Comparison of ENCODE assay signal across 8 cellular contexts in genomic region chr1:75783920-75784319, GRCh38. TPM values are rescaled to one million over a fixed set of nuclear protein-coding genes. Genes with fewer than 3 reads are reported as not detected.
DNase-seq lines count a peak whose midpoint lies in the region; ATAC-seq and TF ChIP-seq lines count a peak whose summit lies in the region.
"Not testable (repeated sequence)": the region's sequence is repeated elsewhere in the genome, so short reads cannot be mapped to it uniquely, and the experiment has no call there.

No MANE protein-coding gene starts in this region.

- not testable (repeated sequence) for H4K20me1 ChIP-seq in OCI-LY1 (ENCODE audit: insufficient read depth, low read length)

- not testable (repeated sequence) for ATAC-seq in activated CD4-positive, alpha-beta T cell treated with anti-CD3 and anti-CD28 coated beads for 36 hours; natural killer cell

- POLR2A ChIA-PET in CD8-positive, alpha-beta memory T cell (lab: Charles Lee); activated CD4-positive, alpha-beta T cell treated with anti-CD3 and anti-CD28 coated beads for 36 hours (lab: Charles Lee): not testable (repeated sequence)

- H3K79me2 ChIP-seq in OCI-LY1 (ENCODE audit: insufficient read depth, low read length): peaks cover 29% of the 10 kb centered on the region

- peak overlapping the region in 7 of 8 donors; percentile 5 to 99 (median 92) for H3K27ac Mint-ChIP-seq in CD8-positive, alpha-beta memory T cell
- H3K27ac Mint-ChIP-seq in IgD-negative memory B cell: peak overlapping the region; percentile 89 to 97 (median 92)
- peak overlapping the region; percentile 38 for H3K27ac Mint-ChIP-seq in activated CD4-positive, alpha-beta T cell treated with anti-CD3 and anti-CD28 coated beads for 36 hours
- peak overlapping the region; percentile 76 for H3K27ac Mint-ChIP-seq in activated T-helper 1 cell treated with anti-CD3 and anti-CD28 coated beads, Interleukin-12 subunit alpha, Interleukin-12 subunit beta, Interleukin-2, Interleukin-4 antibody, amounts not matched to agents 30 ng/mL and 10 ng/mL and 1 ng/mL, durations not matched to agents 14 hours and 24 hours and 36 hours
- H3K27ac Mint-ChIP-seq in brain; stimulated activated naive CD8-positive, alpha-beta T cell treated with anti-CD3 and anti-CD28 coated beads, Interleukin-15, Interleukin-2, amounts not matched to agents 100 ng/mL and 50 ng/mL, for 24 hours: not testable (repeated sequence)
- H3K27ac Mint-ChIP-seq in natural killer cell: peak overlapping the region; percentile 95 to 96

- H3K4me1 Mint-ChIP-seq in CD8-positive, alpha-beta memory T cell: peaks cover 40 to 53% (median 46%) of the 10 kb centered on the region in 3 donors
- peaks cover 27 to 35% (median 29%) of the 10 kb centered on the region in 3 donors for H3K4me1 Mint-ChIP-seq in IgD-negative memory B cell
- H3K4me1 Mint-ChIP-seq in activated CD4-positive, alpha-beta T cell treated with anti-CD3 and anti-CD28 coated beads for 36 hours: not testable (repeated sequence)
- H3K4me1 Mint-ChIP-seq in activated T-helper 1 cell treated with anti-CD3 and anti-CD28 coated beads, Interleukin-12 subunit alpha, Interleukin-12 subunit beta, Interleukin-2, Interleukin-4 antibody, amounts not matched to agents 30 ng/mL and 10 ng/mL and 1 ng/mL, durations not matched to agents 14 hours and 24 hours and 36 hours (ENCODE audit: low read depth): peaks cover 23% of the 10 kb centered on the region
- H3K4me1 Mint-ChIP-seq in brain: peaks cover 26% of the 10 kb centered on the region
- peaks cover 49 to 50% of the 10 kb centered on the region in 2 donors for H3K4me1 Mint-ChIP-seq in natural killer cell
- H3K4me1 Mint-ChIP-seq in stimulated activated naive CD8-positive, alpha-beta T cell treated with anti-CD3 and anti-CD28 coated beads, Interleukin-15, Interleukin-2, amounts not matched to agents 100 ng/mL and 50 ng/mL, for 24 hours (ENCODE audit: low read depth): peaks cover 23% of the 10 kb centered on the region

- H3K27me3 ChIP-seq in CD8-positive, alpha-beta memory T cell (ENCODE audit: insufficient read depth, low read length, poor library complexity, severe bottlenecking); OCI-LY1 (ENCODE audit: insufficient read depth, low read length): not testable (repeated sequence)

- peak overlapping the region; percentile 93; the same call in 1 of the 2 replicates for H3K9ac ChIP-seq in OCI-LY1 (ENCODE audit: low read length)

- intact Hi-C loops in activated CD4-positive, alpha-beta T cell treated with anti-CD3 and anti-CD28 coated beads for 36 hours (cut with DNase I, micrococcal nuclease): loop anchor here in 1 of 2 experiments (10.0 kb wide), 2 partner anchors 1019 to 1049 kb away; partner anchors contain the start of genes CRYZ and TYW3
- intact Hi-C loops in activated T-helper 1 cell treated with anti-CD3 and anti-CD28 coated beads, Interleukin-12 subunit alpha, Interleukin-12 subunit beta, Interleukin-2, Interleukin-4 antibody, amounts not matched to agents 30 ng/mL and 10 ng/mL and 1 ng/mL, durations not matched to agents 14 hours and 24 hours and 36 hours (cut with micrococcal nuclease): loop anchor here (10.0 kb wide), 1 partner anchor 1049 kb away; the partner anchor contains the start of genes CRYZ and TYW3
- intact Hi-C loops in natural killer cell (cut with micrococcal nuclease): loop anchor here (1.0 kb wide), 1 partner anchor 57 kb away; no protein-coding TSS in a partner anchor

- not testable (repeated sequence) for DNase-seq in CD8-positive, alpha-beta memory T cell; activated CD4-positive, alpha-beta T cell treated with anti-CD3 and anti-CD28 coated beads for 36 hours; activated T-helper 1 cell treated with anti-CD3 and anti-CD28 coated beads, Interleukin-12 subunit alpha, Interleukin-12 subunit beta, Interleukin-2, Interleukin-4 antibody, amounts not matched to agents 30 ng/mL and 10 ng/mL and 1 ng/mL, durations not matched to agents 14 hours and 24 hours and 36 hours (ENCODE audit: low spot score); natural killer cell

- not testable (repeated sequence) for H3K9me3 Mint-ChIP-seq in CD8-positive, alpha-beta memory T cell; IgD-negative memory B cell; activated CD4-positive, alpha-beta T cell treated with anti-CD3 and anti-CD28 coated beads for 36 hours (ENCODE audit: low read depth); activated T-helper 1 cell treated with anti-CD3 and anti-CD28 coated beads, Interleukin-12 subunit alpha, Interleukin-12 subunit beta, Interleukin-2, Interleukin-4 antibody, amounts not matched to agents 30 ng/mL and 10 ng/mL and 1 ng/mL, durations not matched to agents 14 hours and 24 hours and 36 hours; natural killer cell; stimulated activated naive CD8-positive, alpha-beta T cell treated with anti-CD3 and anti-CD28 coated beads, Interleukin-15, Interleukin-2, amounts not matched to agents 100 ng/mL and 50 ng/mL, for 24 hours
- H3K9me3 Mint-ChIP-seq in brain: peaks cover 12 to 17% (median 13%) of the 10 kb centered on the region in 5 experiments

- H3K4me3 Mint-ChIP-seq in CD8-positive, alpha-beta memory T cell: peak overlapping the region; percentile 38 to 98 (median 69)
- H3K4me3 Mint-ChIP-seq in IgD-negative memory B cell (peak overlapping the region; percentile 72 to 99 (median 98)), brain (peak overlapping the region; percentile 52 to 73 (median 53)), natural killer cell (peak overlapping the region; percentile 54)
- H3K4me3 Mint-ChIP-seq in activated CD4-positive, alpha-beta T cell treated with anti-CD3 and anti-CD28 coated beads for 36 hours: peak overlapping the region; percentile 22
- H3K4me3 Mint-ChIP-seq in activated T-helper 1 cell treated with anti-CD3 and anti-CD28 coated beads, Interleukin-12 subunit alpha, Interleukin-12 subunit beta, Interleukin-2, Interleukin-4 antibody, amounts not matched to agents 30 ng/mL and 10 ng/mL and 1 ng/mL, durations not matched to agents 14 hours and 24 hours and 36 hours: not testable (repeated sequence)
- peak overlapping the region; percentile 10 for H3K4me3 Mint-ChIP-seq in stimulated activated naive CD8-positive, alpha-beta T cell treated with anti-CD3 and anti-CD28 coated beads, Interleukin-15, Interleukin-2, amounts not matched to agents 100 ng/mL and 50 ng/mL, for 24 hours

- H3K4me2 ChIP-seq in OCI-LY1 (ENCODE audit: low read length): peak overlapping the region; percentile 94

- not testable (repeated sequence) for H3K9me3 ChIP-seq in CD8-positive, alpha-beta memory T cell (ENCODE audit: low read length); OCI-LY1 (ENCODE audit: low read length)

- H3F3A ChIP-seq in OCI-LY1 (ENCODE audit: insufficient read depth, low read length): not testable (repeated sequence)

- H3K4me1 ChIP-seq in CD8-positive, alpha-beta memory T cell (ENCODE audit: insufficient read depth, low read length): peaks cover 30% of the 10 kb centered on the region
- peaks cover 35% of the 10 kb centered on the region for H3K4me1 ChIP-seq in OCI-LY1 (ENCODE audit: insufficient read depth, low read length, severe bottlenecking)

- peaks cover 1 to 24% (median 6%) of the 10 kb centered on the region in 3 donors for H3K36me3 Mint-ChIP-seq in CD8-positive, alpha-beta memory T cell
- H3K36me3 Mint-ChIP-seq in IgD-negative memory B cell, brain, natural killer cell: not testable (repeated sequence)
- peaks cover 31% of the 10 kb centered on the region for H3K36me3 Mint-ChIP-seq in activated CD4-positive, alpha-beta T cell treated with anti-CD3 and anti-CD28 coated beads for 36 hours (ENCODE audit: low read depth)
- H3K36me3 Mint-ChIP-seq in activated T-helper 1 cell treated with anti-CD3 and anti-CD28 coated beads, Interleukin-12 subunit alpha, Interleukin-12 subunit beta, Interleukin-2, Interleukin-4 antibody, amounts not matched to agents 30 ng/mL and 10 ng/mL and 1 ng/mL, durations not matched to agents 14 hours and 24 hours and 36 hours (ENCODE audit: low read depth): peaks cover 31% of the 10 kb centered on the region
- H3K36me3 Mint-ChIP-seq in stimulated activated naive CD8-positive, alpha-beta T cell treated with anti-CD3 and anti-CD28 coated beads, Interleukin-15, Interleukin-2, amounts not matched to agents 100 ng/mL and 50 ng/mL, for 24 hours (ENCODE audit: low read depth): peaks cover 35% of the 10 kb centered on the region

- TF ChIP-seq CTCF in OCI-LY1 (IDR thresholded peaks at IDR 0.05; ENCODE audit: low read length); brain (conservative IDR thresholded peaks at IDR 0.05); natural killer cell (IDR thresholded peaks at IDR 0.05): not testable (repeated sequence)

- H3K36me3 ChIP-seq in CD8-positive, alpha-beta memory T cell (ENCODE audit: insufficient read depth, low read length): not testable (repeated sequence)
- H3K36me3 ChIP-seq in OCI-LY1 (ENCODE audit: insufficient read depth, low read length): peaks cover 23% of the 10 kb centered on the region

- CTCF ChIA-PET in CD8-positive, alpha-beta memory T cell (lab: Charles Lee); activated CD4-positive, alpha-beta T cell treated with anti-CD3 and anti-CD28 coated beads for 36 hours (lab: Charles Lee): not testable (repeated sequence)

- not testable (repeated sequence) for H2AFZ ChIP-seq in OCI-LY1 (ENCODE audit: low read length)

- not testable (repeated sequence) for H3K4me3 ChIP-seq in CD8-positive, alpha-beta memory T cell (ENCODE audit: low read length)
- peak overlapping the region; percentile 92 for H3K4me3 ChIP-seq in OCI-LY1 (ENCODE audit: low read depth, low read length, poor library complexity, severe bottlenecking)

- peak overlapping the region; percentile 90 for H3K27ac ChIP-seq in CD8-positive, alpha-beta memory T cell (ENCODE audit: low read depth, low read length)
- peak overlapping the region; percentile 96 for H3K27ac ChIP-seq in OCI-LY1 (ENCODE audit: low read depth, low read length, poor library complexity, severe bottlenecking)

- H3K27me3 Mint-ChIP-seq in CD8-positive, alpha-beta memory T cell; IgD-negative memory B cell; activated CD4-positive, alpha-beta T cell treated with anti-CD3 and anti-CD28 coated beads for 36 hours: not testable (repeated sequence)
- H3K27me3 Mint-ChIP-seq in activated T-helper 1 cell treated with anti-CD3 and anti-CD28 coated beads, Interleukin-12 subunit alpha, Interleukin-12 subunit beta, Interleukin-2, Interleukin-4 antibody, amounts not matched to agents 30 ng/mL and 10 ng/mL and 1 ng/mL, durations not matched to agents 14 hours and 24 hours and 36 hours (ENCODE audit: insufficient read depth): peaks cover 11% of the 10 kb centered on the region
- H3K27me3 Mint-ChIP-seq in brain (peaks cover 16% of the 10 kb centered on the region), natural killer cell (ENCODE audit: low read depth in 2 of 2) (peaks cover 9 to 14% of the 10 kb centered on the region in 2 donors)
- H3K27me3 Mint-ChIP-seq in stimulated activated naive CD8-positive, alpha-beta T cell treated with anti-CD3 and anti-CD28 coated beads, Interleukin-15, Interleukin-2, amounts not matched to agents 100 ng/mL and 50 ng/mL, for 24 hours: peaks cover 20% of the 10 kb centered on the region

- H3K9me2 ChIP-seq in OCI-LY1 (ENCODE audit: low read depth, low read length): not testable (repeated sequence)

RNA-seq across cellular contexts. Expression of gene RABGGTB, which starts 2.1 kb away (rescaled TPM):
- total RNA-seq in CD8-positive, alpha-beta memory T cell: 100 to 1,000 TPM; 208 to 212 TPM
- 7.5 TPM for polyA plus RNA-seq in CD8-positive, alpha-beta memory T cell
- 12.1 TPM for polyA plus RNA-seq in IgD-negative memory B cell
- total RNA-seq in activated CD4-positive, alpha-beta T cell treated with anti-CD3 and anti-CD28 coated beads for 36 hours: 100 to 1,000 TPM; 121 to 190 TPM
- total RNA-seq in activated T-helper 1 cell treated with anti-CD3 and anti-CD28 coated beads, Interleukin-12 subunit alpha, Interleukin-12 subunit beta, Interleukin-2, Interleukin-4 antibody, amounts not matched to agents 30 ng/mL and 10 ng/mL and 1 ng/mL, durations not matched to agents 14 hours and 24 hours and 36 hours: 233 and 240 TPM in 2 replicates
- 28.5 TPM for polyA plus RNA-seq in brain (ENCODE audit: insufficient read depth, low read depth, low replicate concordance)
- 100 to 1,000 TPM in 2 of 3 donors, 10 to 100 TPM in 1; 100.0 to 120 (median 118) TPM for total RNA-seq in natural killer cell

RNA-seq across cellular contexts. Expression of gene MSH4, which starts 12.8 kb away (rescaled TPM):
- total RNA-seq in CD8-positive, alpha-beta memory T cell: under 1 TPM; 0.50 to 0.58 TPM
- polyA plus RNA-seq in CD8-positive, alpha-beta memory T cell: not detected
- polyA plus RNA-seq in IgD-negative memory B cell: 0.10 TPM
- total RNA-seq in activated CD4-positive, alpha-beta T cell treated with anti-CD3 and anti-CD28 coated beads for 36 hours: under 1 TPM; 0.21 to 0.39 TPM
- total RNA-seq in activated T-helper 1 cell treated with anti-CD3 and anti-CD28 coated beads, Interleukin-12 subunit alpha, Interleukin-12 subunit beta, Interleukin-2, Interleukin-4 antibody, amounts not matched to agents 30 ng/mL and 10 ng/mL and 1 ng/mL, durations not matched to agents 14 hours and 24 hours and 36 hours: 0.39 and 0.54 TPM in 2 replicates
- not detected for polyA plus RNA-seq in brain (ENCODE audit: insufficient read depth, low read depth, low replicate concordance)
- under 1 TPM; 0.45 to 0.61 (median 0.52) TPM for total RNA-seq in natural killer cell

RNA-seq across cellular contexts. Expression of gene ACADM, which starts 59.4 kb away (rescaled TPM):
- total RNA-seq in CD8-positive, alpha-beta memory T cell: 10 to 100 TPM; 50.0 to 53.4 TPM
- 55.4 TPM for polyA plus RNA-seq in CD8-positive, alpha-beta memory T cell
- polyA plus RNA-seq in IgD-negative memory B cell (92.5 TPM), brain (ENCODE audit: insufficient read depth, low read depth, low replicate concordance) (29.1 TPM)
- 10 to 100 TPM; 47.2 to 51.8 TPM for total RNA-seq in activated CD4-positive, alpha-beta T cell treated with anti-CD3 and anti-CD28 coated beads for 36 hours
- total RNA-seq in activated T-helper 1 cell treated with anti-CD3 and anti-CD28 coated beads, Interleukin-12 subunit alpha, Interleukin-12 subunit beta, Interleukin-2, Interleukin-4 antibody, amounts not matched to agents 30 ng/mL and 10 ng/mL and 1 ng/mL, durations not matched to agents 14 hours and 24 hours and 36 hours: 53.2 and 54.8 TPM in 2 replicates
- 10 to 100 TPM; 15.2 to 20.9 (median 17.7) TPM for total RNA-seq in natural killer cell
